In the genomic region with DNA sequence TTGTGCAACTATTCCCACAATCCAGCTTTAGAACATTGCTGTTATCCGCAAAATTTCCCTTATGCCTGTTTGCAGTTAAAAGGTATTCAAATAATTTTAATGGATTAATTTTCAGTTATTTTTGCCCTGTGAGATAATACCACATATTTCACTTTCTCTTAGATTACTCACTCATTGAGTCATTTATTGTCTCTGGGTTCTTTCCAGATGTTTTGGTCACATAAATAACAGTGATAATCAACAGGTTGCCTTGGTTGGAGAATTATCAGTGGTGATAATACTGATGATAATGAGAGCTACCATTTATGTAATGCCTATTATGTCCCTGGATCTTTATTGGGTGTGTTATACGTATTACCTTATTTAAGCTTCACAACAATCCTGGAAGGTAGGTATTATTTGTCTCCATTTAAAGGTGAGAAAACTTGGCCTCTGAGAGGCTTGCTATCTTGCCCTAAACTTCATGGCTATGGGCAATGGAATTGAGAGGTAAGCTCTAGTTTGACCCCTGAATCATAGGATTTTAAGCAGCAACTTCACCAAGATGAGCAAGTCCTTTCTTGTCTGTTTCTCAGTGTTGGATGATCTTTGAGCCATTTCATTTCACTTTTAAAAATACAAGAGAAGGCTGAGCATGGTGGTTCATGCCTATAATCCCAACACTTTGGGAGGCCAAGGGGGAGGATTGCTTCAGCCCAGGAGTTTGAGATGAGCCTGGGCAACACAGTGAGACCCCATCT, we compare ENCODE assay signal across 17 cellular contexts.
DNase-seq lines count a peak whose midpoint lies in the region; ATAC-seq, FAIRE-seq and TF ChIP-seq lines count a peak whose summit lies in the region.
"Had no signal": no experiment of that assay in that cellular context is flagged by ENCODE, and none has a peak within 500 bp of the region (broad histone marks: within the 10 kb centered on the region; RNA-seq: fewer than 3 reads in every experiment).

No MANE protein-coding gene starts in this region.

- dilution Hi-C loops in keratinocyte (cut with MboI; ENCODE audit: extremely low pct_ligation_motif_present, low sequenced_read_pairs): no loop called here

- peaks cover 5% of the 10 kb centered on the region for H3K9me3 Mint-ChIP-seq in CD4-positive, alpha-beta T cell

- DNase-seq in EL: peak; percentile 26
- DNase-seq in choroid plexus epithelial cell (ENCODE audit: low read depth): peak; percentile 16
- DNase-seq in keratinocyte (ENCODE audit: low read depth, low spot score): no peak
- DNase-seq in MG63: no peak
- no peak for DNase-seq in CD4-positive, alpha-beta T cell
- DNase-seq: KBM-7, NCI-H1092 treated with DMSO at 0.1 percent for 48 hours, NCI-H2081 treated with DMSO at 0.1 percent for 48 hours, NCI-H82, RPMI8226, SIG-M5, T-helper 1 cell had no signal

- ATAC-seq in GM18511 (IDR thresholded peaks at IDR 0.05; ENCODE audit: unreplicated experiment) (no peak), GM18907 (IDR thresholded peaks at IDR 0.05; ENCODE audit: unreplicated experiment) (no peak)
- ATAC-seq in CD4-positive, alpha-beta T cell (ENCODE audit: poor library complexity): no peak

- POLR2A ChIA-PET in CD4-positive, alpha-beta T cell (lab: Charles Lee): interaction anchor here (0.6 kb wide), 1 partner anchor 10 kb away, joined by 4 read pairs; no protein-coding TSS in a partner anchor

- H3K9me1 ChIP-seq in keratinocyte (ENCODE audit: control insufficient read depth, extremely low read depth, insufficient read depth, low read length): no peaks in the 10 kb centered on the region

- no peak overlapping the region for H3K4me3 Mint-ChIP-seq in CD4-positive, alpha-beta T cell

- H4K20me1 ChIP-seq in Loucy (ENCODE audit: insufficient read depth, low read length, poor library complexity, severe bottlenecking): no peaks in the 10 kb centered on the region
- H4K20me1 ChIP-seq in keratinocyte (ENCODE audit: control insufficient read depth, extremely low read depth, insufficient read depth, low read length): no peaks in the 10 kb centered on the region

- no peaks in the 10 kb centered on the region for H3K79me2 ChIP-seq in Loucy (ENCODE audit: insufficient read depth, low read length)
- H3K79me2 ChIP-seq in keratinocyte (ENCODE audit: control insufficient read depth, insufficient read depth, low read length): no peaks in the 10 kb centered on the region

- H3K4me2 ChIP-seq in Loucy (ENCODE audit: low read depth, low read length, poor library complexity, severe bottlenecking) (peak overlapping the region; percentile 67), keratinocyte (ENCODE audit: control insufficient read depth, extremely low read depth, insufficient read depth, low read depth, low read length) (peak overlapping the region; percentile 20)

- H3K9ac ChIP-seq in Loucy (ENCODE audit: low read depth, low read length, poor library complexity, severe bottlenecking) (peak overlapping the region; percentile 57), keratinocyte (ENCODE audit: control insufficient read depth, extremely low read depth, insufficient read depth, low read length) (no peak overlapping the region)

- no peaks in the 10 kb centered on the region for H3K36me3 Mint-ChIP-seq in CD4-positive, alpha-beta T cell (ENCODE audit: low read depth)

- no peak overlapping the region for H2AFZ ChIP-seq in Loucy (ENCODE audit: low read length)
- no peak overlapping the region for H2AFZ ChIP-seq in keratinocyte (ENCODE audit: control insufficient read depth, low read length)

- H3K27ac ChIP-seq in keratinocyte (ENCODE audit: control insufficient read depth, insufficient read depth, low read length): no peak overlapping the region
- no peak overlapping the region for H3K27ac ChIP-seq in CD4-positive, alpha-beta T cell (ENCODE audit: low read depth, low read length)
- H3K27ac ChIP-seq: C4-2B had no signal

- no peak overlapping the region for H3K4me3 ChIP-seq in Loucy (ENCODE audit: low read length, poor library complexity, severe bottlenecking)
- no peak overlapping the region for H3K4me3 ChIP-seq in choroid plexus epithelial cell (ENCODE audit: low read depth, low read length)
- H3K4me3 ChIP-seq in keratinocyte (ENCODE audit: control insufficient read depth in 2 of 3, extremely low read depth in 1 of 3, insufficient read depth in 2 of 3, low read depth in 1 of 3, low read length in 3 of 3): no peak overlapping the region
- no peak overlapping the region for H3K4me3 ChIP-seq in MG63

- H3K27me3 ChIP-seq in Loucy (ENCODE audit: insufficient read depth, low read length, poor library complexity, severe bottlenecking) (no peaks in the 10 kb centered on the region), keratinocyte (ENCODE audit: control insufficient read depth, extremely low read depth, insufficient read depth, low read length) (no peaks in the 10 kb centered on the region), MG63 (no peaks in the 10 kb centered on the region)
- H3K27me3 ChIP-seq in CD4-positive, alpha-beta T cell (ENCODE audit: control insufficient read depth, insufficient read depth, low read length): no peaks in the 10 kb centered on the region

- H3K4me1 ChIP-seq in Loucy (ENCODE audit: insufficient read depth, low read length, poor library complexity, severe bottlenecking) (peaks cover 33% of the 10 kb centered on the region), keratinocyte (ENCODE audit: control insufficient read depth, extremely low read depth, insufficient read depth, low read length) (peaks cover 10% of the 10 kb centered on the region)

- H3K9me3 ChIP-seq in Loucy (ENCODE audit: insufficient read depth, low read depth, low read length) (peaks cover 20% of the 10 kb centered on the region; the same call in 1 of the 2 replicates), keratinocyte (ENCODE audit: control insufficient read depth, low read depth, low read length) (no peaks in the 10 kb centered on the region), MG63 (no peaks in the 10 kb centered on the region)
- no peaks in the 10 kb centered on the region for H3K9me3 ChIP-seq in CD4-positive, alpha-beta T cell (ENCODE audit: control insufficient read depth, low read length)

- FAIRE-seq in keratinocyte (lab: Jason Lieb, UNC): no peak
- FAIRE-seq: H1 had no signal

- TF ChIP-seq CTCF in Loucy (conservative IDR thresholded peaks at IDR 0.05; ENCODE audit: low read length) (no peak), choroid plexus epithelial cell (conservative IDR thresholded peaks at IDR 0.05; ENCODE audit: low read depth, low read length) (no peak), keratinocyte (optimal IDR thresholded peaks at IDR 0.05 in 1 of 3, IDR thresholded peaks at IDR 0.05 in 1 of 3, conservative IDR thresholded peaks at IDR 0.05 in 1 of 3; ENCODE audit: extremely low read depth in 1 of 3, insufficient read depth in 2 of 3, low read length in 3 of 3) (no peak)
- TF ChIP-seq CTCF in CD4-positive, alpha-beta T cell (IDR thresholded peaks at IDR 0.05): no peak

- no peak overlapping the region for H3K27ac Mint-ChIP-seq in CD4-positive, alpha-beta T cell

- CTCF ChIA-PET in CD4-positive, alpha-beta T cell (lab: Charles Lee): no interaction called here

- H3K36me3 ChIP-seq in Loucy (ENCODE audit: insufficient read depth, low read length) (no peaks in the 10 kb centered on the region), keratinocyte (ENCODE audit: control insufficient read depth in 2 of 2, extremely low read depth in 1 of 2, insufficient read depth in 2 of 2, low read length in 2 of 2) (no peaks in the 10 kb centered on the region), MG63 (no peaks in the 10 kb centered on the region)

- intact Hi-C loops in CD4-positive, alpha-beta T cell (cut with DNase I, micrococcal nuclease): no loop called here

- H3K9me2 ChIP-seq in Loucy (replicated peaks; ENCODE audit: low read depth, low read length): no peaks in the 10 kb centered on the region

- H3K4me1 Mint-ChIP-seq in CD4-positive, alpha-beta T cell (ENCODE audit: low read depth): no peaks in the 10 kb centered on the region

- no peaks in the 10 kb centered on the region for H3K27me3 Mint-ChIP-seq in CD4-positive, alpha-beta T cell

- H3F3A ChIP-seq in Loucy (ENCODE audit: low read depth): peaks cover 8% of the 10 kb centered on the region

Comparison
In these comparisons a context has a peak if more than half of its experiments do, and no peak if none do; other contexts are left out.
1. DNase-seq: peak in EL (single experiment) and choroid plexus epithelial cell (single experiment); none in keratinocyte (single experiment), MG63 (single experiment) and CD4-positive, alpha-beta T cell (0 of 10).